ENCODE assay signal across 12 cellular contexts in the genomic region with DNA sequence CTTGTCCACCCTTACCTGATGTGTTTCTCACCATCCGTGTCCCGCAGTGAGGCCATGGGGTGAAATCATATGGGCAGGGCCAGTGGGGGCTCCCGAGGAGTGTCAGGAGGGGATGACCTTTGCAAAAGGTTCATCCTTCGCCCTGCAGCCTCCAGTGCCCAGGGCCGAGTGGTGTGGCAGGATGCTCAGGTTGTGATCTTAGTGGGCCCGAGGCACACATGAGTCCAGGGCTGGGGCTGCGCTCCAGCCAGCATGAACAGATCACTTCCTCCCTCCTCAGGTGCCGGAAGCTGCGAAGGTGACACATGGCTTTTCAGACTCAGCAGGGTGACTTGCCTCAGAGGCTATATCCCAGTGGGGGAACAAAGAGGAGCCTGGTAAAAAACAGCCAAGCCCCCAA. TPM values are rescaled to one million over a fixed set of nuclear protein-coding genes. Genes with fewer than 3 reads are reported as not detected.
DNase-seq lines count a peak whose midpoint lies in the region; ATAC-seq and TF ChIP-seq lines count a peak whose summit lies in the region.
"Had no signal": no experiment of that assay in that cellular context is flagged by ENCODE, and none has a peak within 500 bp of the region (broad histone marks: within the 10 kb centered on the region; RNA-seq: fewer than 3 reads in every experiment).

No MANE protein-coding gene starts in this region.

- H3K36me3 ChIP-seq in mucosa of rectum (ENCODE audit: control insufficient read depth in 2 of 2, insufficient read depth in 2 of 2, low read length in 2 of 2) (peaks cover 2 to 5% of the 10 kb centered on the region in 2 donors), WERI-Rb-1 (peaks cover 25% of the 10 kb centered on the region)

- CTCF ChIA-PET in activated CD8-positive, alpha-beta T cell treated with anti-CD3 and anti-CD28 coated beads for 36 hours (lab: Charles Lee), result interaction anchor here (0.6 to 2.2 kb wide), 4 partner anchors 11 to 66 kb away, joined by 3 to 10 read pairs (median 4); partner anchors contain the start of genes FERMT3, NUDT22 and TRPT1

- H3K4me3 ChIP-seq in mucosa of rectum (ENCODE audit: low read length in 2 of 2), result peak overlapping the region; percentile 27
- no peak overlapping the region for H3K4me3 ChIP-seq in WERI-Rb-1 (ENCODE audit: low read depth, low read length)
- H3K4me3 ChIP-seq: SJSA1, smooth muscle cell had no signal

- DNase-seq in natural killer cell, result no peak
- no peak for DNase-seq in natural killer cell treated with Interleukin-12 subunit alpha and Interleukin-12 subunit beta and Interleukin-15 and Interleukin-18, amount 100 ng/mL, for 72 hours (ENCODE audit: low spot score)
- DNase-seq in activated CD8-positive, alpha-beta T cell treated with anti-CD3 and anti-CD28 coated beads for 36 hours, result no peak
- DNase-seq in stimulated activated naive CD4-positive, alpha-beta T cell treated with Interleukin-2 at 50 U/mL for 16 hours (lab: John Stamatoyannopoulos, UW), result no peak
- DNase-seq in WERI-Rb-1, result no peak
- DNase-seq in SKM-1 (lab: John Stamatoyannopoulos, UW; ENCODE audit: unreplicated experiment), result no peak
- DNase-seq: caudate nucleus, NCI-H187 had no signal

- no peaks in the 10 kb centered on the region for H3K27me3 Mint-ChIP-seq in natural killer cell (ENCODE audit: low read depth in 2 of 2)
- H3K27me3 Mint-ChIP-seq in natural killer cell treated with Interleukin-12 subunit alpha and Interleukin-12 subunit beta and Interleukin-15 and Interleukin-18, amount 100 ng/mL, for 72 hours, result no peaks in the 10 kb centered on the region
- H3K27me3 Mint-ChIP-seq in activated CD8-positive, alpha-beta T cell treated with anti-CD3 and anti-CD28 coated beads for 36 hours, result no peaks in the 10 kb centered on the region

- H3K27ac ChIP-seq in mucosa of rectum (ENCODE audit: low read depth in 2 of 2, low read length in 2 of 2), result peak overlapping the region; percentile 82 to 100
- H3K27ac ChIP-seq in WERI-Rb-1, result no peak overlapping the region
- H3K27ac ChIP-seq: SJSA1 had no signal

- no peak for TF ChIP-seq CTCF in natural killer cell (IDR thresholded peaks at IDR 0.05)
- no peak for TF ChIP-seq CTCF in activated CD8-positive, alpha-beta T cell treated with anti-CD3 and anti-CD28 coated beads for 36 hours (IDR thresholded peaks at IDR 0.05)
- no peak for TF ChIP-seq CTCF in WERI-Rb-1 (IDR thresholded peaks at IDR 0.05; ENCODE audit: low read depth, low read length)

- H3K9me3 ChIP-seq in mucosa of rectum (ENCODE audit: control insufficient read depth in 2 of 2, low read length in 2 of 2) (no peaks in the 10 kb centered on the region), WERI-Rb-1 (ENCODE audit: severe bottlenecking) (no peaks in the 10 kb centered on the region)
- H3K9me3 ChIP-seq: SJSA1 had no signal

- H3K36me3 Mint-ChIP-seq in natural killer cell, result no peaks in the 10 kb centered on the region
- H3K36me3 Mint-ChIP-seq in natural killer cell treated with Interleukin-12 subunit alpha and Interleukin-12 subunit beta and Interleukin-15 and Interleukin-18, amount 100 ng/mL, for 72 hours, result no peaks in the 10 kb centered on the region
- peaks cover 35% of the 10 kb centered on the region for H3K36me3 Mint-ChIP-seq in activated CD8-positive, alpha-beta T cell treated with anti-CD3 and anti-CD28 coated beads for 36 hours (ENCODE audit: low read depth)

- H3K9me3 Mint-ChIP-seq in natural killer cell, result no peaks in the 10 kb centered on the region
- H3K9me3 Mint-ChIP-seq in natural killer cell treated with Interleukin-12 subunit alpha and Interleukin-12 subunit beta and Interleukin-15 and Interleukin-18, amount 100 ng/mL, for 72 hours, result no peaks in the 10 kb centered on the region
- no peaks in the 10 kb centered on the region for H3K9me3 Mint-ChIP-seq in activated CD8-positive, alpha-beta T cell treated with anti-CD3 and anti-CD28 coated beads for 36 hours

- H3K9ac ChIP-seq in mucosa of rectum (ENCODE audit: low read depth in 1 of 2, low read length in 2 of 2), result peak overlapping the region; percentile 9 to 67

- H3K4me1 ChIP-seq in mucosa of rectum (ENCODE audit: control insufficient read depth in 2 of 2, insufficient read depth in 2 of 2, low read length in 2 of 2), result peaks cover 59 to 62% of the 10 kb centered on the region in 2 donors

- H3K4me3 Mint-ChIP-seq in natural killer cell, result no peak overlapping the region
- no peak overlapping the region for H3K4me3 Mint-ChIP-seq in natural killer cell treated with Interleukin-12 subunit alpha and Interleukin-12 subunit beta and Interleukin-15 and Interleukin-18, amount 100 ng/mL, for 72 hours
- no peak overlapping the region for H3K4me3 Mint-ChIP-seq in activated CD8-positive, alpha-beta T cell treated with anti-CD3 and anti-CD28 coated beads for 36 hours

- peak overlapping the region; percentile 98 to 99 for H3K27ac Mint-ChIP-seq in natural killer cell
- H3K27ac Mint-ChIP-seq in natural killer cell treated with Interleukin-12 subunit alpha and Interleukin-12 subunit beta and Interleukin-15 and Interleukin-18, amount 100 ng/mL, for 72 hours, result no peak overlapping the region
- H3K27ac Mint-ChIP-seq in activated CD8-positive, alpha-beta T cell treated with anti-CD3 and anti-CD28 coated beads for 36 hours, result peak overlapping the region; percentile 98

- no peak for ATAC-seq in natural killer cell
- no peak for ATAC-seq in natural killer cell treated with Interleukin-12 subunit alpha and Interleukin-12 subunit beta and Interleukin-15 and Interleukin-18, amount 100 ng/mL, for 72 hours
- ATAC-seq in activated CD8-positive, alpha-beta T cell treated with anti-CD3 and anti-CD28 coated beads for 36 hours, result no peak
- ATAC-seq in HG02840 (IDR thresholded peaks at IDR 0.05; ENCODE audit: low FRiP score, unreplicated experiment), result no peak

- peaks cover 13 to 44% of the 10 kb centered on the region in 2 donors for H3K4me1 Mint-ChIP-seq in natural killer cell
- peaks cover 14 to 25% of the 10 kb centered on the region in 2 donors for H3K4me1 Mint-ChIP-seq in natural killer cell treated with Interleukin-12 subunit alpha and Interleukin-12 subunit beta and Interleukin-15 and Interleukin-18, amount 100 ng/mL, for 72 hours (ENCODE audit: low read depth in 2 of 2)
- H3K4me1 Mint-ChIP-seq in activated CD8-positive, alpha-beta T cell treated with anti-CD3 and anti-CD28 coated beads for 36 hours (ENCODE audit: low read depth), result peaks cover 38% of the 10 kb centered on the region

- POLR2A ChIA-PET in activated CD8-positive, alpha-beta T cell treated with anti-CD3 and anti-CD28 coated beads for 36 hours (lab: Charles Lee), result interaction anchor here (0.9 to 2.7 kb wide), 11 partner anchors 9 to 80 kb away, joined by 3 to 12 read pairs (median 3); partner anchors contain the start of genes FERMT3, PLCB3, PRDX5 and TRMT112

- intact Hi-C loops in natural killer cell (cut with micrococcal nuclease), result no loop called here
- intact Hi-C loops in activated CD8-positive, alpha-beta T cell treated with anti-CD3 and anti-CD28 coated beads for 36 hours (cut with micrococcal nuclease), result no loop called here

- H3K27me3 ChIP-seq in mucosa of rectum (ENCODE audit: control insufficient read depth in 2 of 2, insufficient read depth in 2 of 2, low read length in 2 of 2) (no peaks in the 10 kb centered on the region), WERI-Rb-1 (ENCODE audit: insufficient read depth, low read depth, severe bottlenecking) (no peaks in the 10 kb centered on the region)
- H3K27me3 ChIP-seq: SJSA1 had no signal

RNA-seq across cellular contexts. Expression of gene FKBP2, which starts 2.8 kb away (rescaled TPM):
- total RNA-seq in natural killer cell, result 10 to 100 TPM; 26.4 to 39.3 (median 30.3) TPM
- total RNA-seq in natural killer cell treated with Interleukin-12 subunit alpha and Interleukin-12 subunit beta and Interleukin-15 and Interleukin-18, amount 100 ng/mL, for 72 hours, result 10 to 100 TPM; 33.1 to 53.5 TPM
- 10 to 100 TPM; 23.5 to 26.9 TPM for total RNA-seq in activated CD8-positive, alpha-beta T cell treated with anti-CD3 and anti-CD28 coated beads for 36 hours

RNA-seq across cellular contexts. Expression of gene VEGFB, which starts 3.7 kb away (rescaled TPM):
- 10 to 100 TPM; 30.7 to 38.7 (median 37.3) TPM for total RNA-seq in natural killer cell
- total RNA-seq in natural killer cell treated with Interleukin-12 subunit alpha and Interleukin-12 subunit beta and Interleukin-15 and Interleukin-18, amount 100 ng/mL, for 72 hours, result 10 to 100 TPM; 38.7 to 42.3 TPM
- total RNA-seq in activated CD8-positive, alpha-beta T cell treated with anti-CD3 and anti-CD28 coated beads for 36 hours, result 100 to 1,000 TPM in 1 of 2 experiments, 10 to 100 TPM in 1; 86.6 to 104 TPM

RNA-seq across cellular contexts. Expression of gene DNAJC4, which starts 7.7 kb away (rescaled TPM):
- 10 to 100 TPM; 45.0 to 47.0 (median 46.6) TPM for total RNA-seq in natural killer cell
- total RNA-seq in natural killer cell treated with Interleukin-12 subunit alpha and Interleukin-12 subunit beta and Interleukin-15 and Interleukin-18, amount 100 ng/mL, for 72 hours, result 10 to 100 TPM; 31.2 to 33.0 TPM
- 10 to 100 TPM; 25.8 to 26.1 TPM for total RNA-seq in activated CD8-positive, alpha-beta T cell treated with anti-CD3 and anti-CD28 coated beads for 36 hours

RNA-seq across cellular contexts. Expression of gene PPP1R14B, which starts 8.7 kb away (rescaled TPM):
- total RNA-seq in natural killer cell, result 10 to 100 TPM; 16.9 to 21.3 (median 21.0) TPM
- 100 to 1,000 TPM; 130 to 236 TPM for total RNA-seq in natural killer cell treated with Interleukin-12 subunit alpha and Interleukin-12 subunit beta and Interleukin-15 and Interleukin-18, amount 100 ng/mL, for 72 hours
- total RNA-seq in activated CD8-positive, alpha-beta T cell treated with anti-CD3 and anti-CD28 coated beads for 36 hours, result 100 to 1,000 TPM; 285 to 287 TPM

RNA-seq across cellular contexts. Expression of gene NUDT22, which starts 12.0 kb away (rescaled TPM):
- 10 to 100 TPM; 59.1 to 79.1 (median 74.8) TPM for total RNA-seq in natural killer cell
- total RNA-seq in natural killer cell treated with Interleukin-12 subunit alpha and Interleukin-12 subunit beta and Interleukin-15 and Interleukin-18, amount 100 ng/mL, for 72 hours, result 100 to 1,000 TPM in 1 of 2 donors, 10 to 100 TPM in 1; 83.6 to 120 TPM
- 10 to 100 TPM; 66.0 to 69.2 TPM for total RNA-seq in activated CD8-positive, alpha-beta T cell treated with anti-CD3 and anti-CD28 coated beads for 36 hours

Comparison
In these comparisons a context has a peak if more than half of its experiments do, and no peak if none do; other contexts are left out.
1. H3K27ac Mint-ChIP-seq: peak in natural killer cell (2 of 2) and activated CD8-positive, alpha-beta T cell treated with anti-CD3 and anti-CD28 coated beads for 36 hours (single experiment); none in natural killer cell treated with Interleukin-12 subunit alpha and Interleukin-12 subunit beta and Interleukin-15 and Interleukin-18, amount 100 ng/mL, for 72 hours (0 of 2).